22 cellular contexts compared by ENCODE assay signal in genomic region chr7:114645451-114645850, GRCh38.
DNase-seq lines count a peak whose midpoint lies in the region; ATAC-seq, FAIRE-seq and TF ChIP-seq lines count a peak whose summit lies in the region.
"Had no signal": no experiment of that assay in that cellular context is flagged by ENCODE, and none has a peak within 500 bp of the region (broad histone marks: within the 10 kb centered on the region; RNA-seq: fewer than 3 reads in every experiment).

No MANE protein-coding gene starts in this region.

- H4K20me1 ChIP-seq in keratinocyte (ENCODE audit: control insufficient read depth, extremely low read depth, insufficient read depth, low read length), result no peaks in the 10 kb centered on the region

- no peak overlapping the region for H2AFZ ChIP-seq in keratinocyte (ENCODE audit: control insufficient read depth, low read length)

- H3K9me3 ChIP-seq in keratinocyte (ENCODE audit: control insufficient read depth, low read depth, low read length), result no peaks in the 10 kb centered on the region
- no peaks in the 10 kb centered on the region for H3K9me3 ChIP-seq in left lung
- H3K9me3 ChIP-seq: mucosa of descending colon, prostate gland had no signal

- dilution Hi-C loops in keratinocyte (cut with MboI; ENCODE audit: extremely low pct_ligation_motif_present, low sequenced_read_pairs), result no loop called here

- H3K4me2 ChIP-seq in keratinocyte (ENCODE audit: control insufficient read depth, extremely low read depth, insufficient read depth, low read depth, low read length), result no peak overlapping the region

- H3K4me1 Mint-ChIP-seq in activated T-helper 2 cell treated with anti-CD3 and anti-CD28 coated beads, Interferon-gamma antibody, Interleukin-2, Interleukin-4, amounts not matched to agents 10 μg/mL and 5 μg/mL and 100 μg/mL, durations not matched to agents 14 hours and 24 hours and 36 hours (ENCODE audit: low read depth), result no peaks in the 10 kb centered on the region
- H3K4me1 Mint-ChIP-seq: stimulated activated naive B cell treated with anti-CD40 and anti-IgM and Interleukin-4, amounts not matched to agents 10 μg/mL and 1 μg/mL and 100 μg/mL, for 72 hours had no signal

- no peaks in the 10 kb centered on the region for H3K9me1 ChIP-seq in keratinocyte (ENCODE audit: control insufficient read depth, extremely low read depth, insufficient read depth, low read length)

- no peaks in the 10 kb centered on the region for H3K79me2 ChIP-seq in keratinocyte (ENCODE audit: control insufficient read depth, insufficient read depth, low read length)

- H3K4me3 ChIP-seq in keratinocyte (ENCODE audit: control insufficient read depth in 2 of 3, extremely low read depth in 1 of 3, insufficient read depth in 2 of 3, low read depth in 1 of 3, low read length in 3 of 3) (no peak overlapping the region), left lung (no peak overlapping the region)
- H3K4me3 ChIP-seq: coronary artery, mucosa of descending colon, prostate gland had no signal

- no peak for TF ChIP-seq POLR2A in GM12892 (IDR thresholded peaks at IDR 0.05; ENCODE audit: low read depth, low read length)

- FAIRE-seq in GM12892 (lab: Jason Lieb, UNC), result peak; percentile 73
- peak; percentile 9 for FAIRE-seq in keratinocyte (lab: Jason Lieb, UNC)
- FAIRE-seq: HepG2 had no signal

- no peak for ATAC-seq in left lung
- ATAC-seq: HCT116; HepG2; mucosa of descending colon; Panc1; stimulated activated naive B cell treated with anti-CD40 and anti-IgM and Interleukin-4, amounts not matched to agents 10 μg/mL and 1 μg/mL and 100 μg/mL, for 72 hours had no signal

- H3K9ac ChIP-seq in keratinocyte (ENCODE audit: control insufficient read depth, extremely low read depth, insufficient read depth, low read length), result no peak overlapping the region

- no peak for DNase-seq in GM12892 (ENCODE audit: insufficient read length)
- peak; percentile 88 for DNase-seq in NCI-H146 (lab: John Stamatoyannopoulos, UW)
- DNase-seq in NCI-H748 (lab: John Stamatoyannopoulos, UW; ENCODE audit: unreplicated experiment), result peak; percentile 96
- no peak for DNase-seq in keratinocyte (ENCODE audit: low read depth, low spot score)
- no peak for DNase-seq in AG08396 (ENCODE audit: low spot score)
- no peak for DNase-seq in activated T-helper 2 cell treated with anti-CD3 and anti-CD28 coated beads, Interferon-gamma antibody, Interleukin-2, Interleukin-4, amounts not matched to agents 10 μg/mL and 5 μg/mL and 100 μg/mL, durations not matched to agents 14 hours and 24 hours and 36 hours (ENCODE audit: low spot score)
- no peak for DNase-seq in left lung
- DNase-seq: activated CD4-positive, alpha-beta T cell treated with anti-CD3 and anti-CD28 coated beads, Interleukin-2, amount 50 U/mL, for 4 hours; activated gamma-delta T cell; brain microvascular endothelial cell; mucosa of descending colon; NCI-H2107; NK-92 treated with Interleukin-12 subunit alpha and Interleukin-12 subunit beta, amount 100 ng/mL, for 24 hours; stimulated activated CD4-positive, alpha-beta T cell treated with anti-CD3 and anti-CD28 coated beads, Interleukin-1b, Interleukin-23, amount 100 ng/mL, for 48 hours; stimulated activated naive B cell treated with anti-CD40 and anti-IgM and Interleukin-4, amounts not matched to agents 10 μg/mL and 1 μg/mL and 100 μg/mL, for 72 hours; WERI-Rb-1 had no signal

- H3K4me1 ChIP-seq in keratinocyte (ENCODE audit: control insufficient read depth, extremely low read depth, insufficient read depth, low read length) (peaks cover 3% of the 10 kb centered on the region), left lung (no peaks in the 10 kb centered on the region)
- H3K4me1 ChIP-seq: prostate gland had no signal

- peaks cover 6% of the 10 kb centered on the region for H3K27me3 Mint-ChIP-seq in activated T-helper 2 cell treated with anti-CD3 and anti-CD28 coated beads, Interferon-gamma antibody, Interleukin-2, Interleukin-4, amounts not matched to agents 10 μg/mL and 5 μg/mL and 100 μg/mL, durations not matched to agents 14 hours and 24 hours and 36 hours (ENCODE audit: low read depth)
- H3K27me3 Mint-ChIP-seq: stimulated activated naive B cell treated with anti-CD40 and anti-IgM and Interleukin-4, amounts not matched to agents 10 μg/mL and 1 μg/mL and 100 μg/mL, for 72 hours had no signal

- no peaks in the 10 kb centered on the region for H3K27me3 ChIP-seq in keratinocyte (ENCODE audit: control insufficient read depth, extremely low read depth, insufficient read depth, low read length)
- no peaks in the 10 kb centered on the region for H3K27me3 ChIP-seq in left lung
- H3K27me3 ChIP-seq: brain microvascular endothelial cell had no signal

- no peaks in the 10 kb centered on the region for H3K36me3 Mint-ChIP-seq in activated T-helper 2 cell treated with anti-CD3 and anti-CD28 coated beads, Interferon-gamma antibody, Interleukin-2, Interleukin-4, amounts not matched to agents 10 μg/mL and 5 μg/mL and 100 μg/mL, durations not matched to agents 14 hours and 24 hours and 36 hours (ENCODE audit: low read depth)
- H3K36me3 Mint-ChIP-seq: CD4-positive, alpha-beta memory T cell; stimulated activated naive B cell treated with anti-CD40 and anti-IgM and Interleukin-4, amounts not matched to agents 10 μg/mL and 1 μg/mL and 100 μg/mL, for 72 hours had no signal

- H3K9me3 Mint-ChIP-seq in activated T-helper 2 cell treated with anti-CD3 and anti-CD28 coated beads, Interferon-gamma antibody, Interleukin-2, Interleukin-4, amounts not matched to agents 10 μg/mL and 5 μg/mL and 100 μg/mL, durations not matched to agents 14 hours and 24 hours and 36 hours, result no peaks in the 10 kb centered on the region
- H3K9me3 Mint-ChIP-seq: CD4-positive, alpha-beta memory T cell; stimulated activated naive B cell treated with anti-CD40 and anti-IgM and Interleukin-4, amounts not matched to agents 10 μg/mL and 1 μg/mL and 100 μg/mL, for 72 hours had no signal

- TF ChIP-seq CTCF in keratinocyte (optimal IDR thresholded peaks at IDR 0.05 in 1 of 3, IDR thresholded peaks at IDR 0.05 in 1 of 3, conservative IDR thresholded peaks at IDR 0.05 in 1 of 3; ENCODE audit: extremely low read depth in 1 of 3, insufficient read depth in 2 of 3, low read length in 3 of 3) (no peak), left lung (IDR thresholded peaks at IDR 0.05) (no peak)

- H3K36me3 ChIP-seq in keratinocyte (ENCODE audit: control insufficient read depth in 2 of 2, extremely low read depth in 1 of 2, insufficient read depth in 2 of 2, low read length in 2 of 2), result no peaks in the 10 kb centered on the region
- H3K36me3 ChIP-seq in left lung, result no peaks in the 10 kb centered on the region
- H3K36me3 ChIP-seq: brain microvascular endothelial cell, prostate gland had no signal

- H3K27ac Mint-ChIP-seq in activated T-helper 2 cell treated with anti-CD3 and anti-CD28 coated beads, Interferon-gamma antibody, Interleukin-2, Interleukin-4, amounts not matched to agents 10 μg/mL and 5 μg/mL and 100 μg/mL, durations not matched to agents 14 hours and 24 hours and 36 hours, result no peak overlapping the region
- H3K27ac Mint-ChIP-seq: CD4-positive, alpha-beta memory T cell; stimulated activated naive B cell treated with anti-CD40 and anti-IgM and Interleukin-4, amounts not matched to agents 10 μg/mL and 1 μg/mL and 100 μg/mL, for 72 hours had no signal

- H3K27ac ChIP-seq in keratinocyte (ENCODE audit: control insufficient read depth, insufficient read depth, low read length) (no peak overlapping the region), left lung (no peak overlapping the region)
- H3K27ac ChIP-seq: brain microvascular endothelial cell, coronary artery, prostate gland, WERI-Rb-1 had no signal

- intact Hi-C loops in activated T-helper 2 cell treated with anti-CD3 and anti-CD28 coated beads, Interferon-gamma antibody, Interleukin-2, Interleukin-4, amounts not matched to agents 10 μg/mL and 5 μg/mL and 100 μg/mL, durations not matched to agents 14 hours and 24 hours and 36 hours (cut with micrococcal nuclease), result no loop called here
- intact Hi-C loops in left lung (cut with DNase I), result no loop called here

- no peak overlapping the region for H3K4me3 Mint-ChIP-seq in activated T-helper 2 cell treated with anti-CD3 and anti-CD28 coated beads, Interferon-gamma antibody, Interleukin-2, Interleukin-4, amounts not matched to agents 10 μg/mL and 5 μg/mL and 100 μg/mL, durations not matched to agents 14 hours and 24 hours and 36 hours (ENCODE audit: low read depth)
- H3K4me3 Mint-ChIP-seq: CD4-positive, alpha-beta memory T cell; stimulated activated naive B cell treated with anti-CD40 and anti-IgM and Interleukin-4, amounts not matched to agents 10 μg/mL and 1 μg/mL and 100 μg/mL, for 72 hours had no signal

Comparison
In these comparisons a context has a peak if more than half of its experiments do, and no peak if none do; other contexts are left out.
1. DNase-seq: peak in NCI-H146 (single experiment) and NCI-H748 (single experiment); none in GM12892 (single experiment), keratinocyte (single experiment), AG08396 (single experiment), activated T-helper 2 cell treated with anti-CD3 and anti-CD28 coated beads, Interferon-gamma antibody, Interleukin-2, Interleukin-4, amounts not matched to agents 10 μg/mL and 5 μg/mL and 100 μg/mL, durations not matched to agents 14 hours and 24 hours and 36 hours (single experiment) and left lung (0 of 2).